Comparison of ENCODE assay signal across 8 cellular contexts in the genomic region with DNA sequence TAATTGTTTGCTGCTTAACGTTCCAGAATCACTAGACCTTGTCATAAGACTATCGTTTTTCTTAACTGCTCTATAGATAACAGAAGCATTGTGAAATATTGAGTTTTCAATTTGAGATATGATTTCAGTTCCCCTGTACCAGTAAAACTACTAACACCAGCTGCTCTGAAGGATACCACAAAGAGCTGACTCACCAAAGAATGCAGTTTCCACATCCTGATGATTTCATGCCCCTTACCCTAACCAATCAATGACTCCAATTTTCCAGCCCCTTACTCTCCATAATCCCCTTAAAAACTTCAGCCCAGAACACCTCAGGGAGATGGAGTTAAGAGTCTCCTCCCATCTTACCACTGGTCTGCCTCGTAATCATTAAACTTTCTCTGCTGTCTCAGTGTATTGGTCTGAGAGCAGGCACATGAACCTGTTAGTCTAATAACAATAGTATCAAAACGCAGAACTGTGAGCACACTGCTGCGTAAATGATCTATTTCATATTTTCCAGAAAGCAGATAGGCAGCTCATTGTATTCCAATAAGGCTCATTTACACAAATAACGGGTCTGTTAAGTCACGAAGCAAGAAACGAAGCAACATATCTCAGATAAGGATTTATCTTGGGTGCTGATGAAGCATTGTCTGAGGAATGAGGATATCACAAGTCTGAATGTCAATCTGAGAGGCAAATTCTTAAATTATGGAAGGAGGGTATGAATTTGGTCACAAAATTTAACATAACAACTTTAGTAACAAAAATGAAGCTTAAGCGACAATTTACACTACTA. TPM values are rescaled to one million over a fixed set of nuclear protein-coding genes. Genes with fewer than 3 reads are reported as not detected.
DNase-seq lines count a peak whose midpoint lies in the region; ATAC-seq and TF ChIP-seq lines count a peak whose summit lies in the region.

No MANE protein-coding gene starts in this region.

- H3K36me3 ChIP-seq in SK-N-SH (replicated peaks in 1 of 2; ENCODE audit: control insufficient read depth in 1 of 2, insufficient read depth in 2 of 2, low read length in 1 of 2), result no peaks in the 10 kb centered on the region
- H3K36me3 ChIP-seq in ascending aorta, result no peaks in the 10 kb centered on the region
- no peaks in the 10 kb centered on the region for H3K36me3 ChIP-seq in suprapubic skin

- no peaks in the 10 kb centered on the region for H3K79me2 ChIP-seq in SK-N-SH (ENCODE audit: insufficient read depth)

- no peak for TF ChIP-seq POLR2A in suprapubic skin (IDR thresholded peaks at IDR 0.05)

- POLR2A ChIA-PET in SK-N-SH (lab: Yijun Ruan, JAX), result no interaction called here

- H3K4me2 ChIP-seq in SK-N-SH, result peak overlapping the region; percentile 47

- H3K9me3 ChIP-seq in SK-N-SH (no peaks in the 10 kb centered on the region), ascending aorta (no peaks in the 10 kb centered on the region), suprapubic skin (no peaks in the 10 kb centered on the region)

- no peak overlapping the region for H3K9ac ChIP-seq in SK-N-SH

- no peaks in the 10 kb centered on the region for H3K27me3 ChIP-seq in SK-N-SH (ENCODE audit: insufficient read depth)
- H3K27me3 ChIP-seq in ascending aorta, result no peaks in the 10 kb centered on the region
- H3K27me3 ChIP-seq in suprapubic skin, result no peaks in the 10 kb centered on the region

- ATAC-seq in HG03108 (IDR thresholded peaks at IDR 0.05; ENCODE audit: unreplicated experiment), result peak; percentile 81

- CTCF ChIA-PET in SK-N-SH (lab: Yijun Ruan, JAX), result interaction anchor here (0.7 to 4.4 kb wide), 10 partner anchors 9 to 563 kb away, joined by 3 to 43 read pairs (median 4); no protein-coding TSS in a partner anchor

- DNase-seq in SHP77 treated with DMSO at 0.1 percent for 48 hours (lab: John Stamatoyannopoulos, UW) (peak; percentile 24), SHP77 (lab: John Stamatoyannopoulos, UW) (no peak), SK-N-SH (no peak), foreskin melanocyte (peak; percentile 19), ascending aorta (ENCODE audit: low spot score in 2 of 2) (no peak), suprapubic skin (ENCODE audit: low spot score in 2 of 2) (no peak), NCI-H2227 treated with DMSO at 0.1 percent for 48 hours (lab: John Stamatoyannopoulos, UW) (no peak)

- intact Hi-C loops in ascending aorta (cut with DNase I), result no loop called here

- H3F3A ChIP-seq in SK-N-SH (replicated peaks; ENCODE audit: insufficient read depth), result no peaks in the 10 kb centered on the region

- TF ChIP-seq CTCF in SK-N-SH (IDR thresholded peaks at IDR 0.05), result no peak
- TF ChIP-seq CTCF in ascending aorta (IDR thresholded peaks at IDR 0.05), result no peak
- TF ChIP-seq CTCF in suprapubic skin (IDR thresholded peaks at IDR 0.05), result no peak

- H3K9me2 ChIP-seq in SK-N-SH, result no peaks in the 10 kb centered on the region

- no peaks in the 10 kb centered on the region for H4K20me1 ChIP-seq in SK-N-SH (ENCODE audit: insufficient read depth)

- H2AFZ ChIP-seq in SK-N-SH (ENCODE audit: low read depth), result peak overlapping the region; percentile 11; the same call in 1 of the 2 replicates

- H3K4me1 ChIP-seq in SK-N-SH (ENCODE audit: control insufficient read depth in 1 of 2, insufficient read depth in 2 of 2, low read depth in 1 of 2, low read length in 1 of 2) (peaks cover 0 to 3% of the 10 kb centered on the region in 2 experiments; a peak in 2 of 4 replicates), ascending aorta (no peaks in the 10 kb centered on the region), suprapubic skin (peaks cover 6% of the 10 kb centered on the region)

- no peak overlapping the region for H3K27ac ChIP-seq in SK-N-SH (ENCODE audit: low read depth in 2 of 2, low read length in 1 of 2)
- no peak overlapping the region for H3K27ac ChIP-seq in ascending aorta
- H3K27ac ChIP-seq in suprapubic skin, result no peak overlapping the region

- TF ChIP-seq RAD21 in SK-N-SH (IDR thresholded peaks at IDR 0.05; ENCODE audit: low read length), result no peak

- 22% methylated on average over 9 of the region's 9 CpGs for WGBS in SK-N-SH (ENCODE audit: low lambda C conversion rate)
- 56% methylated on average over 9 of the region's 9 CpGs for WGBS in suprapubic skin

- TF ChIP-seq EP300 in SK-N-SH (IDR thresholded peaks at IDR 0.05; ENCODE audit: borderline replicate concordance in 1 of 2, low read depth in 1 of 2, low read length in 1 of 2) (no peak), suprapubic skin (IDR thresholded peaks at IDR 0.05) (no peak)

- no peak overlapping the region; a peak in 2 of 4 replicates for H3K4me3 ChIP-seq in SK-N-SH (ENCODE audit: low read depth in 2 of 2, low read length in 1 of 2)
- H3K4me3 ChIP-seq in ascending aorta, result no peak overlapping the region
- H3K4me3 ChIP-seq in suprapubic skin, result no peak overlapping the region

TF ChIP-seq in SK-N-SH, 30 proteins besides CTCF, POLR2A, EP300 and RAD21:
- TF ChIP-seq POLR2AphosphoS5 (IDR thresholded peaks at IDR 0.05; ENCODE audit: low read depth, low read length) (no peak), FOSL2 (IDR thresholded peaks at IDR 0.05; ENCODE audit: borderline replicate concordance, low read depth) (peak; percentile 31; the same call in 1 of the 2 replicates), JUND (IDR thresholded peaks at IDR 0.05) (peak; percentile 24; the same call in 1 of the 2 replicates)

RNA-seq across cellular contexts. Expression of a gene that starts 14.1 kb away (rescaled TPM):
- 0.21 and 0.23 TPM in 2 replicates for polyA plus RNA-seq in SK-N-SH (2012; rRNA removed)
- polyA plus RNA-seq in SK-N-SH (2012; cell fraction: cytosol; rRNA removed), result 0.15 and 0.26 TPM in 2 replicates
- polyA plus RNA-seq in SK-N-SH (2012; cell fraction: nucleus; rRNA removed), result 0.05 and 0.11 TPM in 2 replicates
- total RNA-seq in ascending aorta (not detected), suprapubic skin (under 1 TPM in 2 of 4 donors, not detected in 2; 0.38 to 0.65 TPM)

Comparison
In these comparisons a context has a peak if more than half of its experiments do, and no peak if none do; other contexts are left out.
1. DNase-seq: peak in SHP77 treated with DMSO at 0.1 percent for 48 hours (single experiment) and foreskin melanocyte (single experiment); none in SHP77 (0 of 2), SK-N-SH (single experiment), ascending aorta (0 of 2), suprapubic skin (0 of 2) and NCI-H2227 treated with DMSO at 0.1 percent for 48 hours (single experiment).